In the genomic region with DNA sequence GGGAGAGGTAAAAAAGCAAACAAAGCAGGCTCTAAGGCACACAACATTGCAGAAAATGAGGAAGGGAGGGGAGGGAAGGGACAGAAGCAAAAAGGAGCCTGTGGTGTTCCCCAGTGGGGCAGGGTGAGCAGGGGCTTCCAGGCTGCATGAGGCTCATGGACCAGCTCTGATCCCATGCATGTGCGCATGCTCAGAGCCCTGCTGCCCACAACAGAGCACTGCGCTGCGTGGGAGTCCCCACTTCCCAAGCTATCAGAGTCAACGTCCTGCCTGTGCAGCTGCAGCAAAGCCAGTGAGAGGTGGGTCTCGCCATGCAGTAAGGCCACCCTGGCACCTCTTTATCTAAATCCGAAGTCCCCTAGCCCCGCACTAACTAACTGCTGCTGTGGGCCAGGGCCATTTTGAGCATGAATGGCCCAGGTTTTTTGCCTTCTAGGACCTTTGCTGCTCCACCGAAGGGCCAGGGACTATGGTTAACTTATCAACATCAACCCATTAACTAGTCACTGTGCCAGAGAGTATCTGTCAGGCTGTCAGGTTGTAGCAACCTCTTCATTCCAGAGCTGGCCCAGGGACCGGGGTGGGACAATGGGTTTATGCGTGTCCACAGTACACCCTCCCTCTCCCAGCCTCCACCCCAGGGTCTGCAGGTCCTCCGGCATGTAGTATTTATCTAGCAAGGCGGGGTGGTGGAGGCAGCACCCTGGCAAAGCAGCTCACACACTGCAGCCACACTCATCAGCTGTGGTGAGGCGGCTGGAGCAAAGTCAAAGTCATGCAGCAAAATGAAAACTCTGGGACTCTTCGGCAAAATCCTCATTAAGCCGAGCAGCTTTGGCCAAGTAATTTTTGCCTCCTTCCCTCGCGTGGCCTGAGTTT, we compare ENCODE assay signal across 1 cellular context.
TF ChIP-seq lines count a peak whose summit lies in the region.

No MANE protein-coding gene starts in this region.

TF ChIP-seq in WTC11, 78 proteins besides CTCF, POLR2A, EP300 and RAD21:
- TF ChIP-seq PRRX2 (CRISPR knock-in tag; IDR thresholded peaks at IDR 0.05) = no peak
- TF ChIP-seq, protein P1, sequence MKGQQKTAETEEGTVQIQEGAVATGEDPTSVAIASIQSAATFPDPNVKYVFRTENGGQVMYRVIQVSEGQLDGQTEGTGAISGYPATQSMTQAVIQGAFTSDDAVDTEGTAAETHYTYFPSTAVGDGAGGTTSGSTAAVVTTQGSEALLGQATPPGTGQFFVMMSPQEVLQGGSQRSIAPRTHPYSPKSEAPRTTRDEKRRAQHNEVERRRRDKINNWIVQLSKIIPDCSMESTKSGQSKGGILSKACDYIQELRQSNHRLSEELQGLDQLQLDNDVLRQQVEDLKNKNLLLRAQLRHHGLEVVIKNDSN (CRISPR knock-in tag; IDR thresholded peaks at IDR 0.05) = no peak
- TF ChIP-seq SMAD3 (CRISPR knock-in tag; IDR thresholded peaks at IDR 0.05; ENCODE audit: borderline replicate concordance) = no peak
